In genomic region chr7:155198206-155198892, GRCh38 we compare ENCODE assay signal across 17 cellular contexts.
DNase-seq lines count a peak whose midpoint lies in the region; ATAC-seq, FAIRE-seq and TF ChIP-seq lines count a peak whose summit lies in the region.
"Had no signal": no experiment of that assay in that cellular context is flagged by ENCODE, and none has a peak within 500 bp of the region (broad histone marks: within the 10 kb centered on the region; RNA-seq: fewer than 3 reads in every experiment).

No MANE protein-coding gene starts in this region.

- no peak for FAIRE-seq in K562 (lab: Jason Lieb, UNC)
- FAIRE-seq: endothelial cell of umbilical vein had no signal

- peaks cover 19% of the 10 kb centered on the region for H3K9me3 Mint-ChIP-seq in activated CD8-positive, alpha-beta T cell treated with anti-CD3 and anti-CD28 coated beads for 36 hours
- H3K9me3 Mint-ChIP-seq in activated CD8-positive, alpha-beta T cell treated with anti-CD3 and anti-CD28 coated beads, Interleukin-2, amount 10 ng/mL, durations not matched to agents 7 days and 5 days (ENCODE audit: insufficient read depth): peaks cover 14% of the 10 kb centered on the region

- H3K79me2 ChIP-seq in K562 (ENCODE audit: control insufficient read depth, insufficient read depth, low read length): no peaks in the 10 kb centered on the region

- intact Hi-C loops in activated CD8-positive, alpha-beta T cell treated with anti-CD3 and anti-CD28 coated beads for 36 hours (cut with micrococcal nuclease): no loop called here
- intact Hi-C loops in K562 (cut with micrococcal nuclease) (no loop called here), sciatic nerve (cut with DNase I) (no loop called here)

- no peak for TF ChIP-seq POLR2A in K562 (conservative IDR thresholded peaks at IDR 0.05)

- peak; percentile 8 for ATAC-seq in activated CD8-positive, alpha-beta T cell treated with anti-CD3 and anti-CD28 coated beads for 36 hours
- ATAC-seq in activated CD8-positive, alpha-beta T cell treated with anti-CD3 and anti-CD28 coated beads, Interleukin-2, amount 10 ng/mL, durations not matched to agents 7 days and 5 days: no peak
- peak; percentile 12 for ATAC-seq in HG03442 (IDR thresholded peaks at IDR 0.05; ENCODE audit: unreplicated experiment)
- ATAC-seq in K562: peak; percentile 45
- ATAC-seq in sciatic nerve: no peak
- no peak for ATAC-seq in GM21619 (IDR thresholded peaks at IDR 0.05; ENCODE audit: unreplicated experiment)
- ATAC-seq in HG03432 (IDR thresholded peaks at IDR 0.05; ENCODE audit: unreplicated experiment): no peak

- peak overlapping the region in 1 of 2 experiments; percentile 7; a peak in 1 of 4 replicates for H3K9ac ChIP-seq in K562 (ENCODE audit: insufficient read depth in 1 of 2, low read depth in 2 of 2, low read length in 2 of 2)
- H3K9ac ChIP-seq: BLaER1 treated with 17β-estradiol and CSF1 and Interleukin-3, amounts not matched to agents 10 nM and 100 nM had no signal

- BruUV-seq in K562 (replicated peaks; lab: Mats Ljungman, UMichigan): no TSS peak

- H3K4me3 Mint-ChIP-seq in activated CD8-positive, alpha-beta T cell treated with anti-CD3 and anti-CD28 coated beads for 36 hours: no peak overlapping the region
- H3K4me3 Mint-ChIP-seq in activated CD8-positive, alpha-beta T cell treated with anti-CD3 and anti-CD28 coated beads, Interleukin-2, amount 10 ng/mL, durations not matched to agents 7 days and 5 days: no peak overlapping the region
- H3K4me3 Mint-ChIP-seq: nephron progenitor cell had no signal

- peaks cover 23% of the 10 kb centered on the region for H3K4me1 Mint-ChIP-seq in activated CD8-positive, alpha-beta T cell treated with anti-CD3 and anti-CD28 coated beads for 36 hours (ENCODE audit: low read depth)
- H3K4me1 Mint-ChIP-seq in activated CD8-positive, alpha-beta T cell treated with anti-CD3 and anti-CD28 coated beads, Interleukin-2, amount 10 ng/mL, durations not matched to agents 7 days and 5 days (ENCODE audit: low read depth): peaks cover 8% of the 10 kb centered on the region

- DNase-seq in activated CD8-positive, alpha-beta T cell treated with anti-CD3 and anti-CD28 coated beads for 36 hours: no peak
- no peak for DNase-seq in activated CD8-positive, alpha-beta T cell treated with anti-CD3 and anti-CD28 coated beads, Interleukin-2, amount 10 ng/mL, durations not matched to agents 7 days and 5 days
- DNase-seq in K562 (ENCODE audit: extremely low read depth in 1 of 4, low spot score in 3 of 4) (no peak), sciatic nerve (ENCODE audit: low spot score) (peak; percentile 23)
- DNase-seq in stimulated activated CD4-positive, alpha-beta T cell treated with anti-CD3 and anti-CD28 coated beads, Interleukin-12 subunit alpha, Interleukin-12 subunit beta, amount 100 ng/mL, for 4 hours: no peak
- DNase-seq: DMS153, KG1, NCI-H2029, NCI-H446, nephron progenitor cell, thyroid gland had no signal

- H3K36me3 Mint-ChIP-seq in activated CD8-positive, alpha-beta T cell treated with anti-CD3 and anti-CD28 coated beads for 36 hours (ENCODE audit: low read depth): peaks cover 5% of the 10 kb centered on the region
- H3K36me3 Mint-ChIP-seq in activated CD8-positive, alpha-beta T cell treated with anti-CD3 and anti-CD28 coated beads, Interleukin-2, amount 10 ng/mL, durations not matched to agents 7 days and 5 days (ENCODE audit: low read depth): peaks cover 8% of the 10 kb centered on the region

- no peaks in the 10 kb centered on the region for H3K9me3 ChIP-seq in K562 (replicated peaks; ENCODE audit: control insufficient read depth, insufficient read depth, low read depth, low read length)
- H3K9me3 ChIP-seq: thyroid gland had no signal

- peaks cover 17% of the 10 kb centered on the region in 2 experiments; a peak in 4 of 5 replicates for H3K27me3 ChIP-seq in K562 (ENCODE audit: control insufficient read depth in 2 of 2, insufficient read depth in 2 of 2, low read length in 2 of 2)
- H3K27me3 ChIP-seq: BLaER1 treated with 17β-estradiol and CSF1 and Interleukin-3, amounts not matched to agents 10 nM and 100 nM; breast epithelium; thyroid gland had no signal

- H3K27ac ChIP-seq in K562 (ENCODE audit: extremely low read depth, low read depth, low read length): no peak overlapping the region
- H3K27ac ChIP-seq: BLaER1 treated with 17β-estradiol and CSF1 and Interleukin-3, amounts not matched to agents 10 nM and 100 nM; breast epithelium; thyroid gland had no signal

- H3K4me2 ChIP-seq in K562 (ENCODE audit: insufficient read depth, low read length): peak overlapping the region; percentile 27; the same call in 1 of the 2 replicates

- H3K4me1 ChIP-seq in K562 (replicated peaks in 1 of 2; ENCODE audit: control insufficient read depth in 2 of 2, insufficient read depth in 2 of 2, low read length in 2 of 2): peaks cover 14 to 24% of the 10 kb centered on the region in 2 experiments; a peak in 4 of 5 replicates
- H3K4me1 ChIP-seq: breast epithelium, thyroid gland had no signal

- TF ChIP-seq CTCF in activated CD8-positive, alpha-beta T cell treated with anti-CD3 and anti-CD28 coated beads for 36 hours (IDR thresholded peaks at IDR 0.05): no peak
- no peak for TF ChIP-seq CTCF in K562 (IDR thresholded peaks at IDR 0.05 in 2 of 3, conservative IDR thresholded peaks at IDR 0.05 in 1 of 3; ENCODE audit: insufficient read depth in 2 of 3, low read depth in 1 of 3, low read length in 3 of 3)

- H3K27me3 Mint-ChIP-seq in activated CD8-positive, alpha-beta T cell treated with anti-CD3 and anti-CD28 coated beads for 36 hours: peaks cover 3% of the 10 kb centered on the region
- no peaks in the 10 kb centered on the region for H3K27me3 Mint-ChIP-seq in activated CD8-positive, alpha-beta T cell treated with anti-CD3 and anti-CD28 coated beads, Interleukin-2, amount 10 ng/mL, durations not matched to agents 7 days and 5 days (ENCODE audit: low read depth)

- POLR2A ChIA-PET in activated CD8-positive, alpha-beta T cell treated with anti-CD3 and anti-CD28 coated beads for 36 hours (lab: Charles Lee): interaction anchor here (0.9 kb wide), 1 partner anchor 174 kb away, joined by 3 read pairs; no protein-coding TSS in a partner anchor
- POLR2A ChIA-PET in activated CD8-positive, alpha-beta T cell treated with anti-CD3 and anti-CD28 coated beads, Interleukin-2, amount 10 ng/mL, durations not matched to agents 7 days and 5 days (lab: Charles Lee): interaction anchor here (1.4 kb wide), 1 partner anchor 101 kb away, joined by 4 read pairs; no protein-coding TSS in a partner anchor
- POLR2A ChIA-PET in K562 (lab: Yijun Ruan, JAX): interaction anchor here (0.6 to 1.4 kb wide), 2 partner anchors 15 to 165 kb away, joined by 4 read pairs; no protein-coding TSS in a partner anchor

- peak overlapping the region; percentile 64 for H2AFZ ChIP-seq in K562 (ENCODE audit: low read depth, low read length)

- no peak overlapping the region for H3K4me3 ChIP-seq in K562
- H3K4me3 ChIP-seq: BLaER1 treated with 17β-estradiol and CSF1 and Interleukin-3, amounts not matched to agents 10 nM and 100 nM; breast epithelium; thyroid gland had no signal

- TF ChIP-seq RAD21 in K562 (CRISPR knock-in tag; conservative IDR thresholded peaks at IDR 0.05 in 1 of 2, IDR thresholded peaks at IDR 0.05 in 1 of 2): no peak

- no peaks in the 10 kb centered on the region for H3K9me1 ChIP-seq in K562 (ENCODE audit: control insufficient read depth, insufficient read depth, low read length)

- TF ChIP-seq EP300 in K562 (IDR thresholded peaks at IDR 0.05; ENCODE audit: low read length): no peak

- H3K36me3 ChIP-seq in K562 (ENCODE audit: control insufficient read depth, insufficient read depth, low read length): no peaks in the 10 kb centered on the region
- H3K36me3 ChIP-seq: BLaER1 treated with 17β-estradiol and CSF1 and Interleukin-3, amounts not matched to agents 10 nM and 100 nM; breast epithelium; thyroid gland had no signal

- in situ Hi-C loops in K562 (cut with MboI): no loop called here

- H3K27ac Mint-ChIP-seq in activated CD8-positive, alpha-beta T cell treated with anti-CD3 and anti-CD28 coated beads for 36 hours: peak overlapping the region; percentile 71
- no peak overlapping the region for H3K27ac Mint-ChIP-seq in activated CD8-positive, alpha-beta T cell treated with anti-CD3 and anti-CD28 coated beads, Interleukin-2, amount 10 ng/mL, durations not matched to agents 7 days and 5 days
- H3K27ac Mint-ChIP-seq: nephron progenitor cell had no signal

- H4K20me1 ChIP-seq in K562 (replicated peaks; ENCODE audit: control insufficient read depth, insufficient read depth, low read length): no peaks in the 10 kb centered on the region
- H4K20me1 ChIP-seq: BLaER1 treated with 17β-estradiol and CSF1 and Interleukin-3, amounts not matched to agents 10 nM and 100 nM had no signal

- CTCF ChIA-PET in activated CD8-positive, alpha-beta T cell treated with anti-CD3 and anti-CD28 coated beads for 36 hours (lab: Charles Lee): interaction anchor here (1.3 kb wide), 1 partner anchor 101 kb away, joined by 3 read pairs; no protein-coding TSS in a partner anchor
- CTCF ChIA-PET in activated CD8-positive, alpha-beta T cell treated with anti-CD3 and anti-CD28 coated beads, Interleukin-2, amount 10 ng/mL, durations not matched to agents 7 days and 5 days (lab: Charles Lee): interaction anchor here (0.9 to 1.3 kb wide), 2 partner anchors 9 to 16 kb away, joined by 3 to 4 read pairs; no protein-coding TSS in a partner anchor
- CTCF ChIA-PET in K562 (lab: Yijun Ruan, JAX; ENCODE audit: low intra/inter-chr PET ratio): no interaction called here

- WGBS in K562 (ENCODE audit: insufficient coverage, low coverage, missing lambda C conversion rate): 41% methylated on average over 22 of the region's 22 CpGs

TF ChIP-seq in K562, 482 proteins besides CTCF, POLR2A, EP300 and RAD21 (continues in another document):
- no peak for TF ChIP-seq MECOM (CRISPR knock-in tag; IDR thresholded peaks at IDR 0.05)
- no peak for TF ChIP-seq SIX5 (IDR thresholded peaks at IDR 0.05; ENCODE audit: borderline replicate concordance in 1 of 2, insufficient read depth in 1 of 2, low read depth in 1 of 2, low read length in 2 of 2)
- TF ChIP-seq USF1 (CRISPR knock-in tag; IDR thresholded peaks at IDR 0.05): peak; percentile 33; the same call in 1 of the 2 replicates
- TF ChIP-seq LARP7 (IDR thresholded peaks at IDR 0.05): no peak
- TF ChIP-seq ZNF717 (CRISPR knock-in tag; IDR thresholded peaks at IDR 0.05): no peak

Comparison
In these comparisons a context has a peak if more than half of its experiments do, and no peak if none do; other contexts are left out.
1. ATAC-seq: peak in activated CD8-positive, alpha-beta T cell treated with anti-CD3 and anti-CD28 coated beads for 36 hours (single experiment), HG03442 (single experiment) and K562 (single experiment); none in activated CD8-positive, alpha-beta T cell treated with anti-CD3 and anti-CD28 coated beads, Interleukin-2, amount 10 ng/mL, durations not matched to agents 7 days and 5 days (single experiment), sciatic nerve (single experiment), GM21619 (single experiment) and HG03432 (single experiment).